ENCODE assay signal across 13 cellular contexts in genomic region chr6:4844108-4844507, GRCh38.
A peak's percentile ranks its signal among the peaks of the same experiment; 100 is the strongest.
DNase-seq lines count a peak whose midpoint lies in the region; ATAC-seq and TF ChIP-seq lines count a peak whose summit lies in the region.
"Had no signal": no experiment of that assay in that cellular context is flagged by ENCODE, and none has a peak within 500 bp of the region (broad histone marks: within the 10 kb centered on the region; RNA-seq: fewer than 3 reads in every experiment).

No MANE protein-coding gene starts in this region.

- H3K9ac ChIP-seq in MM.1S (ENCODE audit: low read length), result no peak overlapping the region
- no peak overlapping the region for H3K9ac ChIP-seq in endodermal cell (ENCODE audit: extremely low read depth, low read length, poor library complexity, severe bottlenecking)
- H3K9ac ChIP-seq: BLaER1 treated with 17β-estradiol and CSF1 and Interleukin-3, amounts not matched to agents 10 nM and 100 nM had no signal

- H3K36me3 ChIP-seq in breast epithelium (no peaks in the 10 kb centered on the region), MM.1S (replicated peaks; ENCODE audit: insufficient read depth, low read length) (no peaks in the 10 kb centered on the region), endodermal cell (ENCODE audit: control insufficient read depth, insufficient read depth, low read length) (peaks cover 3% of the 10 kb centered on the region)
- H3K36me3 ChIP-seq: sigmoid colon had no signal

- H4K20me1 ChIP-seq in MM.1S (ENCODE audit: insufficient read depth, low read length), result peaks cover 31% of the 10 kb centered on the region

- ATAC-seq in GM21576 (IDR thresholded peaks at IDR 0.05; ENCODE audit: unreplicated experiment) (no peak), HG02763 (IDR thresholded peaks at IDR 0.05; ENCODE audit: unreplicated experiment) (no peak)
- ATAC-seq: Right ventricle myocardium inferior had no signal

- H3K4me1 ChIP-seq in breast epithelium (no peaks in the 10 kb centered on the region), MM.1S (ENCODE audit: low read length) (no peaks in the 10 kb centered on the region), endodermal cell (ENCODE audit: control insufficient read depth, insufficient read depth, low read length) (peaks cover 2% of the 10 kb centered on the region)
- H3K4me1 ChIP-seq: BLaER1 treated with 17β-estradiol and CSF1 and Interleukin-3, amounts not matched to agents 10 nM and 100 nM had no signal

- H3K27ac ChIP-seq in breast epithelium, result no peak overlapping the region
- H3K27ac ChIP-seq in MM.1S (ENCODE audit: low read length), result no peak overlapping the region
- no peak overlapping the region for H3K27ac ChIP-seq in endodermal cell (ENCODE audit: low read depth, low read length)
- H3K27ac ChIP-seq: BLaER1 treated with 17β-estradiol and CSF1 and Interleukin-3, amounts not matched to agents 10 nM and 100 nM; dorsolateral prefrontal cortex; sigmoid colon had no signal

- H3K9me3 Mint-ChIP-seq in MCF 10A (ENCODE audit: unreplicated experiment), result no peaks in the 10 kb centered on the region
- peaks cover 41% of the 10 kb centered on the region for H3K9me3 Mint-ChIP-seq in endodermal cell

- CTCF ChIA-PET in MCF 10A (lab: Yijun Ruan, JAX), result interaction anchor here (0.8 kb wide), 2 partner anchors 8 to 11 kb away, joined by 5 to 6 read pairs; no protein-coding TSS in a partner anchor

- TF ChIP-seq POLR2A in breast epithelium (IDR thresholded peaks at IDR 0.05), result no peak

- H3F3A ChIP-seq in MM.1S (ENCODE audit: insufficient read depth, low read length), result no peaks in the 10 kb centered on the region

- no peaks in the 10 kb centered on the region for H3K27me3 ChIP-seq in breast epithelium
- no peaks in the 10 kb centered on the region for H3K27me3 ChIP-seq in MM.1S (replicated peaks; ENCODE audit: insufficient read depth, low read length)
- no peaks in the 10 kb centered on the region for H3K27me3 ChIP-seq in endodermal cell (ENCODE audit: control insufficient read depth, insufficient read depth, low read length, poor library complexity, severe bottlenecking)
- H3K27me3 ChIP-seq: BLaER1 treated with 17β-estradiol and CSF1 and Interleukin-3, amounts not matched to agents 10 nM and 100 nM; dorsolateral prefrontal cortex; sigmoid colon had no signal

- intact Hi-C loops in MCF 10A (cut with micrococcal nuclease), result no loop called here
- intact Hi-C loops in breast epithelium (cut with DNase I; ENCODE audit: low total_unique reads), result no loop called here

- H3K27ac Mint-ChIP-seq in MCF 10A (ENCODE audit: low read depth, unreplicated experiment) (no peak overlapping the region), endodermal cell (no peak overlapping the region)

- POLR2A ChIA-PET in MCF 10A (lab: Yijun Ruan, JAX), result interaction anchor here (0.7 kb wide), 1 partner anchor 15 kb away, joined by 3 read pairs; no protein-coding TSS in a partner anchor

- H3K4me1 Mint-ChIP-seq in MCF 10A (ENCODE audit: insufficient read depth, unreplicated experiment) (no peaks in the 10 kb centered on the region), endodermal cell (peaks cover 23% of the 10 kb centered on the region)

- H3K36me3 Mint-ChIP-seq in MCF 10A (ENCODE audit: insufficient read depth, unreplicated experiment) (peaks cover 5% of the 10 kb centered on the region), endodermal cell (ENCODE audit: low read depth) (peaks cover 24% of the 10 kb centered on the region)

- no peaks in the 10 kb centered on the region for H3K9me2 ChIP-seq in MM.1S (replicated peaks; ENCODE audit: insufficient read depth, low read length)

- H3K4me3 ChIP-seq in breast epithelium, result no peak overlapping the region
- H3K4me3 ChIP-seq in MM.1S (ENCODE audit: low read length), result no peak overlapping the region
- peak overlapping the region; percentile 51 for H3K4me3 ChIP-seq in endodermal cell (ENCODE audit: low read length)
- H3K4me3 ChIP-seq: dorsolateral prefrontal cortex, sigmoid colon had no signal

- 93 to 100% methylated on average over 3 to 7 of the region's 7 CpGs for WGBS in endodermal cell (ENCODE audit: insufficient coverage in 1 of 2, insufficient read length in 1 of 2), 2 experiments

- peaks cover 97% of the 10 kb centered on the region for H3K79me2 ChIP-seq in MM.1S (ENCODE audit: low read length)

- H3K4me3 Mint-ChIP-seq in MCF 10A (ENCODE audit: unreplicated experiment) (no peak overlapping the region), endodermal cell (no peak overlapping the region)

- DNase-seq in MCF 10A (ENCODE audit: unreplicated experiment), result no peak
- no peak for DNase-seq in breast epithelium (ENCODE audit: low spot score in 2 of 2)
- no peak for DNase-seq in MM.1S
- DNase-seq in endodermal cell, result peak; percentile 72
- peak; percentile 2 to 15 for DNase-seq in stimulated activated CD4-positive, alpha-beta T cell treated with anti-CD3 and anti-CD28 coated beads, Interleukin-4, amount 100 ng/mL, for 48 hours (ENCODE audit: low read depth in 2 of 2)
- no peak for DNase-seq in NCI-H2227 treated with DMSO at 0.1 percent for 48 hours (lab: John Stamatoyannopoulos, UW)
- DNase-seq: activated naive CD4-positive, alpha-beta T cell treated with anti-CD3 and anti-CD28 coated beads, Interleukin-2, amount 50 U/mL, for 16 hours; dorsolateral prefrontal cortex; sigmoid colon had no signal

- H2AFZ ChIP-seq in MM.1S (ENCODE audit: low read length), result no peak overlapping the region

- no TSS peak for BruUV-seq in MCF 10A (replicated peaks; lab: Mats Ljungman, UMichigan)

- H3K9me3 ChIP-seq in breast epithelium, result peaks cover 28 to 50% of the 10 kb centered on the region in 2 donors
- no peaks in the 10 kb centered on the region for H3K9me3 ChIP-seq in MM.1S (replicated peaks; ENCODE audit: insufficient read depth, low read length)
- H3K9me3 ChIP-seq in endodermal cell (ENCODE audit: control insufficient read depth, low read length), result peaks cover 51% of the 10 kb centered on the region

- H3K27me3 Mint-ChIP-seq in MCF 10A (ENCODE audit: insufficient read depth, unreplicated experiment), result no peaks in the 10 kb centered on the region
- H3K27me3 Mint-ChIP-seq in endodermal cell (ENCODE audit: insufficient read depth), result no peaks in the 10 kb centered on the region

- no peak overlapping the region for H3K4me2 ChIP-seq in MM.1S (ENCODE audit: low read depth, low read length)
- H3K4me2 ChIP-seq: BLaER1 treated with 17β-estradiol and CSF1 and Interleukin-3, amounts not matched to agents 10 nM and 100 nM had no signal

- TF ChIP-seq CTCF in MCF 10A (IDR thresholded peaks at IDR 0.05; ENCODE audit: unreplicated experiment) (peak; percentile 35), breast epithelium (IDR thresholded peaks at IDR 0.05) (no peak), MM.1S (IDR thresholded peaks at IDR 0.05; ENCODE audit: low read length) (peak; percentile 47), endodermal cell (conservative IDR thresholded peaks at IDR 0.05) (peak; percentile 73)

Comparison
In these comparisons a context has a peak if more than half of its experiments do, and no peak if none do; other contexts are left out.
1. CTCF ChIP-seq: peak in MCF 10A (single experiment), MM.1S (single experiment) and endodermal cell (single experiment); none in breast epithelium (0 of 3).
2. DNase-seq: peak in endodermal cell (single experiment) and stimulated activated CD4-positive, alpha-beta T cell treated with anti-CD3 and anti-CD28 coated beads, Interleukin-4, amount 100 ng/mL, for 48 hours (2 of 2); none in MCF 10A (single experiment), breast epithelium (0 of 2), MM.1S (single experiment) and NCI-H2227 treated with DMSO at 0.1 percent for 48 hours (single experiment).